Comparison of ENCODE assay signal across 8 cellular contexts in genomic region chr16:57235128-57236092, GRCh38. TPM values are rescaled to one million over a fixed set of nuclear protein-coding genes. Genes with fewer than 3 reads are reported as not detected.
DNase-seq lines count a peak whose midpoint lies in the region; ATAC-seq and TF ChIP-seq lines count a peak whose summit lies in the region.

No MANE protein-coding gene starts in this region.

- H3K36me3 ChIP-seq in breast epithelium (peaks cover 11% of the 10 kb centered on the region), gastroesophageal sphincter (peaks cover 19 to 96% of the 10 kb centered on the region in 2 donors)

- no peak overlapping the region for H3K4me3 ChIP-seq in breast epithelium
- H3K4me3 ChIP-seq in gastroesophageal sphincter: no peak overlapping the region

- peaks cover 88% of the 10 kb centered on the region for H3K36me3 Mint-ChIP-seq in MCF 10A (ENCODE audit: insufficient read depth, unreplicated experiment)
- peaks cover 39% of the 10 kb centered on the region for H3K36me3 Mint-ChIP-seq in central memory CD8-positive, alpha-beta T cell (ENCODE audit: insufficient read depth)
- H3K36me3 Mint-ChIP-seq in stimulated activated naive B cell treated with anti-CD40 and anti-IgM and Interleukin-4, amounts not matched to agents 10 μg/mL and 1 μg/mL and 100 μg/mL, for 72 hours: peaks cover 31 to 57% of the 10 kb centered on the region in 2 donors

- BruUV-seq in MCF 10A (replicated peaks; lab: Mats Ljungman, UMichigan): no TSS peak

- TF ChIP-seq EP300 in gastroesophageal sphincter (IDR thresholded peaks at IDR 0.05): no peak

- H3K9me3 Mint-ChIP-seq in MCF 10A (ENCODE audit: unreplicated experiment): no peaks in the 10 kb centered on the region
- H3K9me3 Mint-ChIP-seq in central memory CD8-positive, alpha-beta T cell: no peaks in the 10 kb centered on the region
- no peaks in the 10 kb centered on the region for H3K9me3 Mint-ChIP-seq in stimulated activated naive B cell treated with anti-CD40 and anti-IgM and Interleukin-4, amounts not matched to agents 10 μg/mL and 1 μg/mL and 100 μg/mL, for 72 hours

- CTCF ChIA-PET in MCF 10A (lab: Yijun Ruan, JAX): interaction anchor here (0.8 to 1.3 kb wide), 6 partner anchors 14 to 184 kb away, joined by 3 to 5 read pairs (median 4); no protein-coding TSS in a partner anchor

- H3K4me3 Mint-ChIP-seq in MCF 10A (ENCODE audit: unreplicated experiment): no peak overlapping the region
- no peak overlapping the region for H3K4me3 Mint-ChIP-seq in central memory CD8-positive, alpha-beta T cell
- H3K4me3 Mint-ChIP-seq in stimulated activated naive B cell treated with anti-CD40 and anti-IgM and Interleukin-4, amounts not matched to agents 10 μg/mL and 1 μg/mL and 100 μg/mL, for 72 hours: peak overlapping the region; percentile 12 to 49

- peak overlapping the region; percentile 68 for H3K27ac Mint-ChIP-seq in MCF 10A (ENCODE audit: low read depth, unreplicated experiment)
- H3K27ac Mint-ChIP-seq in central memory CD8-positive, alpha-beta T cell (ENCODE audit: low read depth): peak overlapping the region; percentile 68
- H3K27ac Mint-ChIP-seq in stimulated activated naive B cell treated with anti-CD40 and anti-IgM and Interleukin-4, amounts not matched to agents 10 μg/mL and 1 μg/mL and 100 μg/mL, for 72 hours: peak overlapping the region; percentile 89

- intact Hi-C loops in MCF 10A (cut with micrococcal nuclease): no loop called here
- intact Hi-C loops in breast epithelium (cut with DNase I; ENCODE audit: low total_unique reads): no loop called here

- ATAC-seq in central memory CD8-positive, alpha-beta T cell (replicated peaks; ENCODE audit: extremely low read depth, poor library complexity, severe bottlenecking): no peak
- peak; percentile 78 to 81 for ATAC-seq in stimulated activated naive B cell treated with anti-CD40 and anti-IgM and Interleukin-4, amounts not matched to agents 10 μg/mL and 1 μg/mL and 100 μg/mL, for 72 hours (replicated peaks)
- ATAC-seq in gastroesophageal sphincter (no peak), HG02852 (IDR thresholded peaks at IDR 0.05; ENCODE audit: unreplicated experiment) (no peak)

- H3K4me1 ChIP-seq in breast epithelium: no peaks in the 10 kb centered on the region
- peaks cover 0 to 7% (median 0%) of the 10 kb centered on the region in 3 donors for H3K4me1 ChIP-seq in gastroesophageal sphincter

- POLR2A ChIA-PET in MCF 10A (lab: Yijun Ruan, JAX): interaction anchor here (1.0 to 2.0 kb wide), 6 partner anchors 8 to 49 kb away, joined by 3 to 12 read pairs (median 6); partner anchors contain the start of gene ARL2BP

- H3K27ac ChIP-seq in breast epithelium (no peak overlapping the region), gastroesophageal sphincter (no peak overlapping the region)

- WGBS in gastroesophageal sphincter (ENCODE audit: low coverage in 1 of 2), 2 donors: 75 to 81% methylated on average over 7 to 8 of the region's 8 CpGs

- TF ChIP-seq CTCF in MCF 10A (IDR thresholded peaks at IDR 0.05; ENCODE audit: unreplicated experiment) (no peak), breast epithelium (IDR thresholded peaks at IDR 0.05) (no peak), gastroesophageal sphincter (IDR thresholded peaks at IDR 0.05) (no peak)

- TF ChIP-seq POLR2A in breast epithelium (IDR thresholded peaks at IDR 0.05) (no peak), gastroesophageal sphincter (IDR thresholded peaks at IDR 0.05) (no peak)

- no peaks in the 10 kb centered on the region for H3K27me3 Mint-ChIP-seq in MCF 10A (ENCODE audit: insufficient read depth, unreplicated experiment)
- H3K27me3 Mint-ChIP-seq in central memory CD8-positive, alpha-beta T cell: no peaks in the 10 kb centered on the region
- H3K27me3 Mint-ChIP-seq in stimulated activated naive B cell treated with anti-CD40 and anti-IgM and Interleukin-4, amounts not matched to agents 10 μg/mL and 1 μg/mL and 100 μg/mL, for 72 hours: no peaks in the 10 kb centered on the region

- peaks cover 5% of the 10 kb centered on the region for H3K4me1 Mint-ChIP-seq in MCF 10A (ENCODE audit: insufficient read depth, unreplicated experiment)
- peaks cover 7% of the 10 kb centered on the region for H3K4me1 Mint-ChIP-seq in central memory CD8-positive, alpha-beta T cell
- H3K4me1 Mint-ChIP-seq in stimulated activated naive B cell treated with anti-CD40 and anti-IgM and Interleukin-4, amounts not matched to agents 10 μg/mL and 1 μg/mL and 100 μg/mL, for 72 hours: peaks cover 18 to 29% of the 10 kb centered on the region in 2 donors

- H3K27me3 ChIP-seq in breast epithelium: no peaks in the 10 kb centered on the region
- H3K27me3 ChIP-seq in gastroesophageal sphincter: no peaks in the 10 kb centered on the region

- H3K9me3 ChIP-seq in breast epithelium (no peaks in the 10 kb centered on the region), gastroesophageal sphincter (no peaks in the 10 kb centered on the region)

- DNase-seq in MCF 10A (ENCODE audit: unreplicated experiment) (peak; percentile 82), breast epithelium (ENCODE audit: low spot score in 2 of 2) (no peak), NCI-H510A treated with DMSO at 0.1 percent for 48 hours (lab: John Stamatoyannopoulos, UW) (peak; percentile 69)
- no peak for DNase-seq in central memory CD8-positive, alpha-beta T cell (ENCODE audit: low spot score in 2 of 2)
- no peak for DNase-seq in stimulated activated naive B cell treated with anti-CD40 and anti-IgM and Interleukin-4, amounts not matched to agents 10 μg/mL and 1 μg/mL and 100 μg/mL, for 72 hours
- DNase-seq in activated effector memory CD4-positive, alpha-beta T cell treated with Interleukin-2 at 50 U/mL for 16 hours: no peak

RNA-seq across cellular contexts. Expression of gene ARL2BP, which starts 9.6 kb away (rescaled TPM):
- total RNA-seq in MCF 10A (2022) (94.4 and 114 TPM in 2 replicates), breast epithelium (10 to 100 TPM; 50.5 to 64.0 (median 62.4) TPM), gastroesophageal sphincter (10 to 100 TPM; 52.5 to 82.2 (median 75.8) TPM)

RNA-seq across cellular contexts. Expression of gene PLLP, which starts 49.1 kb away (rescaled TPM):
- 3.9 and 6.1 TPM in 2 replicates for total RNA-seq in MCF 10A (2022)
- 10 to 100 TPM in 1 of 3 donors, 1 to 10 TPM in 2; 3.8 to 44.6 (median 7.9) TPM for total RNA-seq in breast epithelium
- total RNA-seq in gastroesophageal sphincter: 10 to 100 TPM in 1 of 4 donors, 1 to 10 TPM in 3; 1.7 to 11.4 (median 5.4) TPM

RNA-seq across cellular contexts. Expression of gene RSPRY1, which starts 49.3 kb away (rescaled TPM):
- total RNA-seq in MCF 10A (2022) (55.9 and 62.0 TPM in 2 replicates), breast epithelium (10 to 100 TPM; 26.4 to 52.4 (median 34.4) TPM), gastroesophageal sphincter (10 to 100 TPM; 28.2 to 31.8 (median 29.5) TPM)

RNA-seq across cellular contexts. Expression of gene PSME3IP1, which starts 49.6 kb away (rescaled TPM):
- total RNA-seq in MCF 10A (2022): 100 and 107 TPM in 2 replicates
- total RNA-seq in breast epithelium: 10 to 100 TPM; 64.8 to 81.4 (median 69.8) TPM
- total RNA-seq in gastroesophageal sphincter: 10 to 100 TPM; 54.9 to 80.7 (median 68.1) TPM

Comparison
In these comparisons a context has a peak if more than half of its experiments do, and no peak if none do; other contexts are left out.
1. DNase-seq: peak in MCF 10A (single experiment) and NCI-H510A treated with DMSO at 0.1 percent for 48 hours (single experiment); none in breast epithelium (0 of 2), central memory CD8-positive, alpha-beta T cell (0 of 2), stimulated activated naive B cell treated with anti-CD40 and anti-IgM and Interleukin-4, amounts not matched to agents 10 μg/mL and 1 μg/mL and 100 μg/mL, for 72 hours (single experiment) and activated effector memory CD4-positive, alpha-beta T cell treated with Interleukin-2 at 50 U/mL for 16 hours (single experiment).
2. H3K4me3 Mint-ChIP-seq: peak in stimulated activated naive B cell treated with anti-CD40 and anti-IgM and Interleukin-4, amounts not matched to agents 10 μg/mL and 1 μg/mL and 100 μg/mL, for 72 hours (2 of 2); none in MCF 10A (single experiment) and central memory CD8-positive, alpha-beta T cell (single experiment).
3. ATAC-seq: peak in stimulated activated naive B cell treated with anti-CD40 and anti-IgM and Interleukin-4, amounts not matched to agents 10 μg/mL and 1 μg/mL and 100 μg/mL, for 72 hours (2 of 2); none in central memory CD8-positive, alpha-beta T cell (single experiment), gastroesophageal sphincter (single experiment) and HG02852 (single experiment).
4. Peak in every context shown above with its lines, with median percentiles within 50 percentile points of each other: H3K27ac Mint-ChIP-seq.